ENCODE assay signal across 8 cellular contexts in genomic region chrX:41116948-41117347, GRCh38. TPM values are rescaled to one million over a fixed set of nuclear protein-coding genes. Genes with fewer than 3 reads are reported as not detected.
DNase-seq lines count a peak whose midpoint lies in the region; ATAC-seq and TF ChIP-seq lines count a peak whose summit lies in the region.

No MANE protein-coding gene starts in this region.

- TF ChIP-seq POLR2A in IMR-90 (IDR thresholded peaks at IDR 0.05; ENCODE audit: low read depth, low read length) = no peak

- no peak for TF ChIP-seq RAD21 in IMR-90 (IDR thresholded peaks at IDR 0.05; ENCODE audit: low read length)

- peak; percentile 71 for ATAC-seq in GM18498 (IDR thresholded peaks at IDR 0.05; ENCODE audit: unreplicated experiment)
- ATAC-seq in GM21528 (IDR thresholded peaks at IDR 0.05; ENCODE audit: low FRiP score, unreplicated experiment) = peak; percentile 52
- no peak for ATAC-seq in IMR-90 (ENCODE audit: low read depth)

- H3K4me2 ChIP-seq in IMR-90 (ENCODE audit: low read depth, low read length) = peak overlapping the region; percentile 27; the same call in 1 of the 2 replicates
- H3K4me2 ChIP-seq in hepatocyte = peak overlapping the region; percentile 31

- no peak overlapping the region for H2BK5ac ChIP-seq in IMR-90 (ENCODE audit: low read depth, low read length, poor library complexity, severe bottlenecking)

- dilution Hi-C loops in IMR-90 (cut with HindIII; ENCODE audit: low sequenced_read_pairs, unreplicated experiment) = no loop called here

- H3K9me2 ChIP-seq in hepatocyte (replicated peaks; ENCODE audit: insufficient read depth) = no peaks in the 10 kb centered on the region

- H3K9ac ChIP-seq in IMR-90 (ENCODE audit: low read depth, low read length) = no peak overlapping the region

- no peak overlapping the region for H3K4ac ChIP-seq in IMR-90 (ENCODE audit: low read depth, low read length)

- 100% methylated on average over 2 of the region's 4 CpGs; no CpG with 5 or more reads in 1 of the 2 experiments for WGBS in IMR-90 (ENCODE audit: extremely low coverage in 2 of 2, insufficient read length in 1 of 2), 2 experiments
- 69% methylated on average over 4 of the region's 4 CpGs for WGBS in hepatocyte (ENCODE audit: low lambda C conversion rate, missing lambda C conversion rate)

- H4K20me1 ChIP-seq in IMR-90 (ENCODE audit: insufficient read depth, low read length) = peaks cover 91% of the 10 kb centered on the region
- H4K20me1 ChIP-seq in hepatocyte (ENCODE audit: insufficient read depth, poor library complexity, severe bottlenecking) = peaks cover 89% of the 10 kb centered on the region

- H2AFZ ChIP-seq in IMR-90 (replicated peaks; ENCODE audit: low read length, poor library complexity) (no peak overlapping the region), hepatocyte (no peak overlapping the region)

- no peak overlapping the region for H3K23ac ChIP-seq in IMR-90 (ENCODE audit: low read depth, low read length)

- TF ChIP-seq CTCF in IMR-90 (conservative IDR thresholded peaks at IDR 0.05; ENCODE audit: low read depth, low read length) (no peak), hepatocyte (IDR thresholded peaks at IDR 0.05; ENCODE audit: poor library complexity) (no peak)

- in situ Hi-C loops in IMR-90 (cut with MboI; ENCODE audit: low sequenced_read_pairs) = no loop called here

- POLR2A ChIA-PET in IMR-90 (lab: Charles Lee; ENCODE audit: unreplicated experiment) = no interaction called here

- H3K14ac ChIP-seq in IMR-90 (replicated peaks; ENCODE audit: low read depth, low read length) = no peak overlapping the region

- H3K4me1 ChIP-seq in IMR-90 (ENCODE audit: control insufficient read depth, insufficient read depth, low read length) (no peaks in the 10 kb centered on the region; the same call in 1 of the 2 replicates), hepatocyte (ENCODE audit: insufficient read depth) (no peaks in the 10 kb centered on the region)

- H2BK120ac ChIP-seq in IMR-90 (ENCODE audit: low read depth, low read length) = no peak overlapping the region

- H2AK9ac ChIP-seq in IMR-90 (replicated peaks; ENCODE audit: low read depth, low read length, poor library complexity) = no peak overlapping the region

- H4K5ac ChIP-seq in IMR-90 (ENCODE audit: low read depth, low read length) = no peak overlapping the region

- BruUV-seq in IMR-90 (replicated peaks; lab: Mats Ljungman, UMichigan) = no TSS peak

- H3K36me3 ChIP-seq in IMR-90 (ENCODE audit: control insufficient read depth, insufficient read depth, low read length) = no peaks in the 10 kb centered on the region
- no peaks in the 10 kb centered on the region for H3K36me3 ChIP-seq in hepatocyte (replicated peaks; ENCODE audit: insufficient read depth, low read depth)

- no peak overlapping the region for H3K18ac ChIP-seq in IMR-90 (ENCODE audit: low read depth, low read length)

- CTCF ChIA-PET in IMR-90 (lab: Yijun Ruan, JAX) = interaction anchor here (0.7 kb wide), 1 partner anchor 19 kb away, joined by 5 read pairs; no protein-coding TSS in a partner anchor

- peaks cover 97% of the 10 kb centered on the region for H3K79me2 ChIP-seq in hepatocyte

- H3K79me1 ChIP-seq in IMR-90 (ENCODE audit: low read depth in 1 of 2, low read length in 2 of 2) = peaks cover 0 to 8% of the 10 kb centered on the region in 2 experiments; a peak in 1 of 4 replicates

- no peak overlapping the region for H2BK20ac ChIP-seq in IMR-90 (ENCODE audit: low read depth, low read length)

- H3K9me3 ChIP-seq in IMR-90 (ENCODE audit: control insufficient read depth, insufficient read depth, low read length) = no peaks in the 10 kb centered on the region
- no peaks in the 10 kb centered on the region for H3K9me3 ChIP-seq in hepatocyte (ENCODE audit: low read depth)

- no peak overlapping the region for H2AK5ac ChIP-seq in IMR-90 (ENCODE audit: low read depth, low read length)

- no peak overlapping the region for H3K56ac ChIP-seq in IMR-90 (ENCODE audit: extremely low read depth, insufficient read depth, low read length)

- no peak overlapping the region for H3K4me3 ChIP-seq in IMR-90 (ENCODE audit: insufficient read depth, low read depth, low read length)
- no peak overlapping the region for H3K4me3 ChIP-seq in hepatocyte

- H3K9me1 ChIP-seq in IMR-90 (ENCODE audit: insufficient read depth, low read length) = no peaks in the 10 kb centered on the region

- no peak overlapping the region for H4K91ac ChIP-seq in IMR-90 (ENCODE audit: insufficient read depth, low read depth, low read length)

- no peak overlapping the region for H2BK15ac ChIP-seq in IMR-90 (ENCODE audit: low read depth, low read length)

- H3K27ac ChIP-seq in IMR-90 (ENCODE audit: insufficient read depth, low read length) (no peak overlapping the region), hepatocyte (no peak overlapping the region)

- DNase-seq in IMR-90 (no peak), hepatocyte (ENCODE audit: low spot score) (no peak), NCI-H2081 (lab: John Stamatoyannopoulos, UW) (no peak), HK-2 (ENCODE audit: unreplicated experiment) (no peak), DMS53 treated with DMSO at 0.1 percent for 48 hours (lab: John Stamatoyannopoulos, UW; ENCODE audit: unreplicated experiment) (no peak)
- no peak for DNase-seq in activated CD4-positive, alpha-beta T cell treated with anti-CD3 and anti-CD28 coated beads, Interleukin-2, amount 50 U/mL, for 1 hour

- no peak overlapping the region for H4K8ac ChIP-seq in IMR-90 (ENCODE audit: low read depth in 2 of 2, low read length in 2 of 2)

- H3K27me3 ChIP-seq in IMR-90 (ENCODE audit: control insufficient read depth, insufficient read depth, low read length) (no peaks in the 10 kb centered on the region; the same call in none of the 2 replicates), hepatocyte (no peaks in the 10 kb centered on the region)

- intact Hi-C loops in IMR-90 (cut with micrococcal nuclease) = loop anchor here (5.0 kb wide), 1 partner anchor 240 kb away; no protein-coding TSS in a partner anchor

TF ChIP-seq in IMR-90, 13 proteins besides CTCF, POLR2A, EP300 and RAD21:
- TF ChIP-seq FOS (IDR thresholded peaks at IDR 0.05; ENCODE audit: low read depth, low read length) (no peak), RCOR1 (IDR thresholded peaks at IDR 0.05; ENCODE audit: insufficient replicate concordance, low read length) (no peak), RFX5 (IDR thresholded peaks at IDR 0.05; ENCODE audit: low read depth, low read length) (no peak), SMC3 (IDR thresholded peaks at IDR 0.05; ENCODE audit: low read depth, low read length) (no peak), NFE2L2 (IDR thresholded peaks at IDR 0.05; ENCODE audit: low read depth, low read length) (no peak), USF2 (IDR thresholded peaks at IDR 0.05; ENCODE audit: low read depth, low read length) (no peak), MAFK (IDR thresholded peaks at IDR 0.05; ENCODE audit: low read depth, low read length) (no peak)

RNA-seq across cellular contexts. Expression of gene USP9X, which starts 31.7 kb away (rescaled TPM):
- total RNA-seq in IMR-90 (2012; rRNA removed) (104 and 115 TPM in 2 replicates), hepatocyte (93.9 and 114 TPM in 2 replicates)
- polyA plus RNA-seq in IMR-90 (2012; rRNA removed) (14.9 and 17.5 TPM in 2 replicates), hepatocyte (23.8 and 26.6 TPM in 2 replicates)
- 4.9 and 8.6 TPM in 2 replicates for polyA plus RNA-seq in IMR-90 (2012; cell fraction: cytosol; rRNA removed)
- 3.5 and 30.0 TPM in 2 replicates for polyA plus RNA-seq in IMR-90 (2012; cell fraction: nucleus; rRNA removed; ENCODE audit: low replicate concordance)
